18 cellular contexts compared by ENCODE assay signal in the genomic region with DNA sequence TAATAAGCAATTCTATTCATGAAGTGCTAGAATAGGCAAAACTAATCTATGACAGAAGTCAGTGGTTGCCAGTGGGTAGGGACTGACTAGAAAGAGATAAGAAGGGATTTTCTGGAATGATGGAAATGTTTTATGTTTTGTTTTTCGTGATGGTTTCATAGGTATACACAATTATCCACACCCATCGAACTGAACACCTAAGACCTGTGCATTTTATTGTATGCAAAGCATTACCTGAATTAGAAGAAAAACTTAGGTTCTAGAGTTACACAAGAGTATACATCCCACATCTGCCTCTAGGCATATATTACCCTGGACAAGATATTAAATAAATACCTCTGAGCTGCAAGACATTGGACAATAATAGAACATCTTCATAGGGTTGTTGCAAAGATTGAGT.
"Had no signal": no experiment of that assay in that cellular context is flagged by ENCODE, and none has a peak within 500 bp of the region (broad histone marks: within the 10 kb centered on the region; RNA-seq: fewer than 3 reads in every experiment).

No MANE protein-coding gene starts in this region.

- H3K9me3 ChIP-seq: heart right ventricle, left lung, suprapubic skin had no signal

- DNase-seq: activated CD4-positive, alpha-beta T cell treated with anti-CD3 and anti-CD28 coated beads for 48 hours; activated CD8-positive, alpha-beta memory T cell treated with anti-CD3 and anti-CD28 coated beads, Interleukin-2, amount 50 U/mL, for 4 hours; activated CD8-positive, alpha-beta T cell treated with anti-CD3 and anti-CD28 coated beads, Interleukin-2, amount 10 ng/mL, durations not matched to agents 7 days and 5 days; activated naive CD8-positive, alpha-beta T cell treated with anti-CD3 and anti-CD28 coated beads for 36 hours; activated T-cell treated with anti-CD3 and anti-CD28 coated beads, Interleukin-2, amount 50 U/mL, for 72 hours; cerebellar nuclear complex; effector memory CD8-positive, alpha-beta T cell; heart right ventricle; islet precursor cell; left lung; mesenchymal stem cell; stimulated activated naive CD8-positive, alpha-beta T cell treated with anti-CD3 and anti-CD28 coated beads, Interleukin-15, Interleukin-2, amounts not matched to agents 100 U/mL and 50 U/mL, for 24 hours; T-helper 2 cell had no signal

- H3K4me3 ChIP-seq: heart right ventricle, left lung, suprapubic skin had no signal

- H3K4me1 ChIP-seq: left lung had no signal

- H3K36me3 Mint-ChIP-seq: activated naive CD8-positive, alpha-beta T cell treated with anti-CD3 and anti-CD28 coated beads for 36 hours had no signal

- ATAC-seq: activated CD8-positive, alpha-beta T cell treated with anti-CD3 and anti-CD28 coated beads, Interleukin-2, amount 10 ng/mL, durations not matched to agents 7 days and 5 days; activated T-cell treated with anti-CD3 and anti-CD28 coated beads, Interleukin-2, amount 50 U/mL, for 72 hours; effector memory CD8-positive, alpha-beta T cell; heart right ventricle; left lung; sciatic nerve; stimulated activated naive CD8-positive, alpha-beta T cell treated with anti-CD3 and anti-CD28 coated beads, Interleukin-15, Interleukin-2, amounts not matched to agents 100 U/mL and 50 U/mL, for 24 hours; WTC11 had no signal

- H3K36me3 ChIP-seq: heart right ventricle, left lung, suprapubic skin had no signal

- H3K4me3 Mint-ChIP-seq: activated CD8-positive, alpha-beta T cell treated with anti-CD3 and anti-CD28 coated beads, Interleukin-2, amount 10 ng/mL, durations not matched to agents 7 days and 5 days; activated naive CD8-positive, alpha-beta T cell treated with anti-CD3 and anti-CD28 coated beads for 36 hours; activated T-cell treated with anti-CD3 and anti-CD28 coated beads, Interleukin-2, amount 50 U/mL, for 72 hours; dendritic cell treated with granulocyte-macrophage colony-stimulating factor and Interleukin-4, amounts not matched to agents 40 ng/mL and 50 ng/mL, for 4 days; effector memory CD8-positive, alpha-beta T cell had no signal

- H3K27ac Mint-ChIP-seq: activated CD8-positive, alpha-beta T cell treated with anti-CD3 and anti-CD28 coated beads, Interleukin-2, amount 10 ng/mL, durations not matched to agents 7 days and 5 days; activated naive CD8-positive, alpha-beta T cell treated with anti-CD3 and anti-CD28 coated beads for 36 hours; activated T-cell treated with anti-CD3 and anti-CD28 coated beads, Interleukin-2, amount 50 U/mL, for 72 hours; dendritic cell treated with granulocyte-macrophage colony-stimulating factor and Interleukin-4, amounts not matched to agents 40 ng/mL and 50 ng/mL, for 4 days; effector memory CD8-positive, alpha-beta T cell had no signal

- H3K9me3 Mint-ChIP-seq: activated naive CD8-positive, alpha-beta T cell treated with anti-CD3 and anti-CD28 coated beads for 36 hours; activated T-cell treated with anti-CD3 and anti-CD28 coated beads, Interleukin-2, amount 50 U/mL, for 72 hours; dendritic cell treated with granulocyte-macrophage colony-stimulating factor and Interleukin-4, amounts not matched to agents 40 ng/mL and 50 ng/mL, for 4 days; effector memory CD8-positive, alpha-beta T cell; WTC11 had no signal

- H3K27ac ChIP-seq: epithelial cell of prostate, heart right ventricle, left lung, suprapubic skin had no signal
